2 cellular contexts compared by ENCODE assay signal in the genomic region with DNA sequence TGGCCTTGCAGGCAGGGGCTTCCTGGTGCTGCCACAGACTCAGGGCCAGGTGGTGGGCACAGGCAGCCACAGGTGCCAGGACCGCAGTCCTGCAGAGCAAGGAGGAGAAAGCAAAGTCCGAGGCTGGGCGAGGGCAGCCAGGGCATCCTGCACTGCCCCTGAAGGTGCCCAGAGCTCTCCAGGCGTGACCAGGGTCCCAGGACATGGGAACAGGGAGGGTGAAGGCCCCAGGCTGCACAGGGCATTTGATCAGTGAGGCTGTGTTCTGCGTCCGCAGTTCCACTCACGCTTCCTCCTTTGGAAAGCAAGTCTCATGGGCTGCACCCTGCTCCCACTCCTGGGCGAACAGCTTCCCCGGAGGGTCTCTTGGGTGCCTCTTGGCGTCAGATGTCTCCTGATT.
TF ChIP-seq lines count a peak whose summit lies in the region.

No MANE protein-coding gene starts in this region.

TF ChIP-seq in GM12891, 5 proteins besides CTCF, POLR2A, EP300 and RAD21:
- TF ChIP-seq POLR2AphosphoS5 (IDR thresholded peaks at IDR 0.05; ENCODE audit: low read depth, low read length) (no peak), SPI1 (IDR thresholded peaks at IDR 0.05; ENCODE audit: low read depth, low read length) (peak; percentile 41; the same call in 1 of the 2 replicates)

TF ChIP-seq in GM12878, 131 proteins besides CTCF, POLR2A, EP300 and RAD21:
- no peak for TF ChIP-seq TCF7 (IDR thresholded peaks at IDR 0.05; ENCODE audit: borderline replicate concordance)
- TF ChIP-seq EED (IDR thresholded peaks at IDR 0.05; ENCODE audit: low read depth), result no peak; the same call in 1 of the 2 replicates
- peak; percentile 39; the same call in 1 of the 2 replicates for TF ChIP-seq PAX5 (IDR thresholded peaks at IDR 0.05; ENCODE audit: borderline replicate concordance, low read depth, low read length)
- no peak for TF ChIP-seq SIN3A (IDR thresholded peaks at IDR 0.05; ENCODE audit: low read depth, low read length)
- TF ChIP-seq, protein P1, sequence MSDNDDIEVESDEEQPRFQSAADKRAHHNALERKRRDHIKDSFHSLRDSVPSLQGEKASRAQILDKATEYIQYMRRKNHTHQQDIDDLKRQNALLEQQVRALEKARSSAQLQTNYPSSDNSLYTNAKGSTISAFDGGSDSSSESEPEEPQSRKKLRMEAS (IDR thresholded peaks at IDR 0.05; ENCODE audit: low read depth, low read length), result 0 out of 2 replicates have a peak, but pooled peaks have one; percentile 24
- TF ChIP-seq FOXK2 (IDR thresholded peaks at IDR 0.05), result no peak
- TF ChIP-seq ESRRA (IDR thresholded peaks at IDR 0.05; ENCODE audit: low read length), result no peak
- 0 out of 2 replicates have a peak, but pooled peaks have one; percentile 14 for TF ChIP-seq LARP7 (IDR thresholded peaks at IDR 0.05)
- peak; percentile 16 for TF ChIP-seq MYC (IDR thresholded peaks at IDR 0.05; ENCODE audit: insufficient read depth, insufficient read length, insufficient replicate concordance, low read length, severe bottlenecking)
- TF ChIP-seq MXI1 (IDR thresholded peaks at IDR 0.05; ENCODE audit: low read depth, low read length), result no peak
- TF ChIP-seq SPI1 (IDR thresholded peaks at IDR 0.05; ENCODE audit: borderline replicate concordance, insufficient read depth, low read depth, low read length), result peak; percentile 45
- TF ChIP-seq BACH1 (IDR thresholded peaks at IDR 0.05; ENCODE audit: borderline replicate concordance), result peak; percentile 38; the same call in 1 of the 2 replicates
TF ChIP-seq in GM12878: peak in this region for 6.
